Comparison of ENCODE assay signal across 1 cellular context in genomic region chr7:152462995-152463713, GRCh38.
A peak's percentile ranks its signal among the peaks of the same experiment; 100 is the strongest.
TF ChIP-seq lines count a peak whose summit lies in the region.

No MANE protein-coding gene starts in this region.

TF ChIP-seq in HEK293, 187 proteins besides CTCF, POLR2A, EP300 and RAD21 (continued from another document):
- peak; percentile 85 for TF ChIP-seq PRDM6 (tag by site-specific recombination; IDR thresholded peaks at IDR 0.05)
- TF ChIP-seq ZNF248 (tag by site-specific recombination; IDR thresholded peaks at IDR 0.05): no peak
- TF ChIP-seq ZNF404 (tag by site-specific recombination; IDR thresholded peaks at IDR 0.05): no peak
- TF ChIP-seq KLF10 (tag by site-specific recombination; IDR thresholded peaks at IDR 0.05): peak; percentile 23; the same call in 1 of the 2 replicates
- no peak for TF ChIP-seq ZNF621 (tag by site-specific recombination; IDR thresholded peaks at IDR 0.05)
- no peak for TF ChIP-seq ZNF510 (tag by site-specific recombination; IDR thresholded peaks at IDR 0.05; ENCODE audit: insufficient replicate concordance)
- TF ChIP-seq ZNF394 (tag by site-specific recombination; IDR thresholded peaks at IDR 0.05; ENCODE audit: borderline replicate concordance): peak; percentile 88
- TF ChIP-seq MYNN (tag by site-specific recombination; IDR thresholded peaks at IDR 0.05; ENCODE audit: borderline replicate concordance): no peak
- TF ChIP-seq ZFP37 (tag by site-specific recombination; IDR thresholded peaks at IDR 0.05): peak; percentile 88
- TF ChIP-seq GLI2 (tag by site-specific recombination; IDR thresholded peaks at IDR 0.05; ENCODE audit: borderline replicate concordance, low read depth): no peak
- TF ChIP-seq HOXD13 (CRISPR knock-in tag; IDR thresholded peaks at IDR 0.05; ENCODE audit: borderline replicate concordance): peak; percentile 50; the same call in 1 of the 2 replicates
- TF ChIP-seq ZNF121 (tag by site-specific recombination; IDR thresholded peaks at IDR 0.05): no peak
- TF ChIP-seq ZBTB10 (tag by site-specific recombination; IDR thresholded peaks at IDR 0.05): peak; percentile 80; the same call in 1 of the 2 replicates
- TF ChIP-seq ZBTB20 (tag by site-specific recombination; IDR thresholded peaks at IDR 0.05): peak; percentile 97
- peak; percentile 76 for TF ChIP-seq ZBTB26 (tag by site-specific recombination; optimal IDR thresholded peaks at IDR 0.05)
- 0 out of 2 replicates have a peak, but pooled peaks have one; percentile 35 for TF ChIP-seq ZNF10 (tag by site-specific recombination; IDR thresholded peaks at IDR 0.05)
- peak; percentile 99 for TF ChIP-seq ZBTB17 (tag by site-specific recombination; IDR thresholded peaks at IDR 0.05)
- no peak for TF ChIP-seq ZNF175 (tag by site-specific recombination; IDR thresholded peaks at IDR 0.05)
- no peak for TF ChIP-seq ELK4 (IDR thresholded peaks at IDR 0.05; ENCODE audit: borderline replicate concordance, low read depth, low read length)
- no peak for TF ChIP-seq ZNF292 (tag by site-specific recombination; IDR thresholded peaks at IDR 0.05; ENCODE audit: borderline replicate concordance, low read depth)
- 0 out of 2 replicates have a peak, but pooled peaks have one; percentile 5 for TF ChIP-seq ZNF585B (tag by site-specific recombination; IDR thresholded peaks at IDR 0.05)
- TF ChIP-seq HOXA7 (CRISPR knock-in tag; IDR thresholded peaks at IDR 0.05; ENCODE audit: borderline replicate concordance): no peak
- peak; percentile 43; the same call in 1 of the 2 replicates for TF ChIP-seq ZNF660 (tag by site-specific recombination; IDR thresholded peaks at IDR 0.05)
- peak; percentile 42 for TF ChIP-seq ZFHX2 (tag by site-specific recombination; conservative IDR thresholded peaks at IDR 0.05)
- TF ChIP-seq ZNF521 (tag by site-specific recombination; IDR thresholded peaks at IDR 0.05): no peak
- TF ChIP-seq KLF9 (tag by site-specific recombination; IDR thresholded peaks at IDR 0.05; ENCODE audit: low read depth): peak; percentile 27; the same call in 1 of the 2 replicates
- TF ChIP-seq SCRT1 (tag by site-specific recombination; IDR thresholded peaks at IDR 0.05; ENCODE audit: borderline replicate concordance): no peak
- no peak for TF ChIP-seq ZNF311 (tag by site-specific recombination; IDR thresholded peaks at IDR 0.05; ENCODE audit: borderline replicate concordance)
- TF ChIP-seq ZNF600 (tag by site-specific recombination; IDR thresholded peaks at IDR 0.05): peak; percentile 97
- no peak for TF ChIP-seq ZNF544 (tag by site-specific recombination; IDR thresholded peaks at IDR 0.05)
- no peak; the same call in 1 of the 2 replicates for TF ChIP-seq ZNF768 (tag by site-specific recombination; IDR thresholded peaks at IDR 0.05)
- peak; percentile 62; the same call in 1 of the 2 replicates for TF ChIP-seq ZNF280D (tag by site-specific recombination; IDR thresholded peaks at IDR 0.05)
- TF ChIP-seq ZNF23 (tag by site-specific recombination; IDR thresholded peaks at IDR 0.05; ENCODE audit: borderline replicate concordance): no peak
- no peak for TF ChIP-seq ZNF776 (tag by site-specific recombination; IDR thresholded peaks at IDR 0.05; ENCODE audit: borderline replicate concordance)
- no peak for TF ChIP-seq ZNF155 (tag by site-specific recombination; IDR thresholded peaks at IDR 0.05)
- no peak for TF ChIP-seq TRIM28 (IDR thresholded peaks at IDR 0.05; ENCODE audit: borderline replicate concordance, low read length)
- TF ChIP-seq ZNF19 (tag by site-specific recombination; IDR thresholded peaks at IDR 0.05; ENCODE audit: low read depth): no peak
- TF ChIP-seq HIC1 (tag by site-specific recombination; IDR thresholded peaks at IDR 0.05): no peak
- no peak for TF ChIP-seq ZBTB21 (tag by site-specific recombination; IDR thresholded peaks at IDR 0.05)
- peak; percentile 81 for TF ChIP-seq PATZ1 (tag by site-specific recombination; IDR thresholded peaks at IDR 0.05)
- no peak for TF ChIP-seq ZNF416 (tag by site-specific recombination; IDR thresholded peaks at IDR 0.05)
- 0 out of 2 replicates have a peak, but pooled peaks have one; percentile 62 for TF ChIP-seq BCL11A (tag by site-specific recombination; IDR thresholded peaks at IDR 0.05; ENCODE audit: low read depth)
- 0 out of 2 replicates have a peak, but pooled peaks have one; percentile 16 for TF ChIP-seq TSHZ1 (tag by site-specific recombination; IDR thresholded peaks at IDR 0.05; ENCODE audit: borderline replicate concordance)
TF ChIP-seq in HEK293: peak in this region for 82.
